Comparison of ENCODE assay signal across 8 cellular contexts in the genomic region with DNA sequence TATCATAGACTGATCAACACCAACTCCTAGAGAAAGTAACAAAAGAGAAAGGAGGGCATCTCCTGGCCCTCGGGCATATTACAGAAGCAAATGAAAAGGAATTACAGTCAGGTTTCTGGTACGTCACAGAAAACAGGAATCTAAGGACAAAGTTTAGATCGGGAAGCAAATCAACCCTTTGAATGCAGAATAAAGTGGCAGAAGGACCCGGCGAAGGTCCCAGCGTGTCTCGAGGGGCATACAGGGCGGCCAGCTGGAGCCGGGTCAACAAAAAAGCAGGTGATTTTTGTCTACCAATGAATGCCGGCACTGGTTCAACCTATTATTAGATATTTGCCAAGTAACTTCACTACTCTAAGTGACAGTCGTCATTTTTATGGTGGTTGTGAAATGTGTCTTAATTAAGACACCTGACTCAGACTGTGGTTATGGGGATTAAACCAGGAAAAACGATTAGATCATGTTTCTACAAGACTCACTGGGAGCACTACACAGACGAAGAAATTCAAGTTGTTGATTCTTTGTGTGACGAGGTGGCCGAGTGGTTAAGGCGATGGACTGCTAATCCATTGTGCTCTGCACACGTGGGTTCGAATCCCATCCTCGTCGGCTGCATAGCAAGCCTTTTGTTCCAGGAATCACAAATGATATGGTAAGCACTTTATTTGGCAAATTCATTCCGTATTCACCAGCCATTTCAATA. TPM values are rescaled to one million over a fixed set of nuclear protein-coding genes. Genes with fewer than 3 reads are reported as not detected.
DNase-seq lines count a peak whose midpoint lies in the region; TF ChIP-seq lines count a peak whose summit lies in the region.

No MANE protein-coding gene starts in this region.

- H3K9me3 Mint-ChIP-seq in HFFc6 (no peaks in the 10 kb centered on the region), nephron (peaks cover 11% of the 10 kb centered on the region)

- H3K4me3 Mint-ChIP-seq in HFFc6 (peak overlapping the region; percentile 89), nephron (peak overlapping the region; percentile 53 to 77 (median 75))

- DNase-seq in SIG-M5 treated with dmso at 0.1 percent for 504 hours (lab: John Stamatoyannopoulos, UW; ENCODE audit: unreplicated experiment) (peak; percentile 73), SIG-M5 (lab: John Stamatoyannopoulos, UW) (no peak), HFFc6 (peak; percentile 89), NCI-H1694 treated with DMSO at 0.1 percent for 48 hours (lab: John Stamatoyannopoulos, UW) (peak; percentile 66), UCSD-AML1 (lab: John Stamatoyannopoulos, UW; ENCODE audit: unreplicated experiment) (peak; percentile 86), epithelial cell of esophagus (ENCODE audit: low read depth) (peak; percentile 96), NCI-H187 treated with DMSO at 0.1 percent for 48 hours (lab: John Stamatoyannopoulos, UW) (no peak)

- H3K27me3 Mint-ChIP-seq in HFFc6 (ENCODE audit: insufficient read depth): peaks cover 25% of the 10 kb centered on the region
- peaks cover 96% of the 10 kb centered on the region for H3K27me3 Mint-ChIP-seq in nephron (ENCODE audit: low read depth)

- H3K27ac Mint-ChIP-seq in HFFc6 (peak overlapping the region; percentile 48), nephron (no peak overlapping the region)

- peaks cover 28% of the 10 kb centered on the region for H3K4me1 Mint-ChIP-seq in HFFc6 (ENCODE audit: low read depth)
- H3K4me1 Mint-ChIP-seq in nephron: peaks cover 30% of the 10 kb centered on the region

- H3K36me3 Mint-ChIP-seq in HFFc6 (ENCODE audit: low read depth) (no peaks in the 10 kb centered on the region), nephron (ENCODE audit: low read depth) (peaks cover 4% of the 10 kb centered on the region)

- peak; percentile 31; the same call in 1 of the 2 replicates for TF ChIP-seq CTCF in HFFc6 (IDR thresholded peaks at IDR 0.05)
- TF ChIP-seq CTCF in epithelial cell of esophagus (IDR thresholded peaks at IDR 0.05; ENCODE audit: insufficient read depth, low read depth, low read length, missing control alignments): peak; percentile 15
- no peak for TF ChIP-seq CTCF in nephron (IDR thresholded peaks at IDR 0.05; ENCODE audit: unreplicated experiment in 3 of 3)

- peak overlapping the region; percentile 72 for H3K4me3 ChIP-seq in epithelial cell of esophagus (ENCODE audit: low read length)

RNA-seq across cellular contexts. Expression of gene ZSCAN9, which starts 12.4 kb away (rescaled TPM):
- total RNA-seq in HFFc6 (2021; fragmentation: NEBNext Ultra II Directional; extraction: Animal tissue kit (Norgen Biotek cat#: 25700)): 10 to 100 TPM in 1 of 6 experiments, 1 to 10 TPM in 5; 7.5 to 10.3 (median 8.9) TPM

RNA-seq across cellular contexts. Expression of gene ZKSCAN4, which starts 39.4 kb away (rescaled TPM):
- total RNA-seq in HFFc6 (2021; fragmentation: NEBNext Ultra II Directional; extraction: Animal tissue kit (Norgen Biotek cat#: 25700)): 1 to 10 TPM; 3.8 to 4.7 (median 4.0) TPM

RNA-seq across cellular contexts. Expression of gene NKAPL, which starts 46.4 kb away (rescaled TPM):
- not detected for total RNA-seq in HFFc6 (2021; fragmentation: NEBNext Ultra II Directional; extraction: Animal tissue kit (Norgen Biotek cat#: 25700))

RNA-seq across cellular contexts. Expression of gene ZSCAN26, which starts 54.3 kb away (rescaled TPM):
- 10 to 100 TPM in 1 of 6 experiments, 1 to 10 TPM in 5; 8.5 to 10.9 (median 9.3) TPM for total RNA-seq in HFFc6 (2021; fragmentation: NEBNext Ultra II Directional; extraction: Animal tissue kit (Norgen Biotek cat#: 25700))

Comparison
In these comparisons a context has a peak if more than half of its experiments do, and no peak if none do; other contexts are left out.
1. DNase-seq: peak in SIG-M5 treated with dmso at 0.1 percent for 504 hours (single experiment), HFFc6 (single experiment), NCI-H1694 treated with DMSO at 0.1 percent for 48 hours (single experiment), UCSD-AML1 (single experiment) and epithelial cell of esophagus (single experiment); none in SIG-M5 (single experiment) and NCI-H187 treated with DMSO at 0.1 percent for 48 hours (single experiment).
2. CTCF ChIP-seq: peak in HFFc6 (single experiment) and epithelial cell of esophagus (single experiment); none in nephron (0 of 3).